In the genomic region with DNA sequence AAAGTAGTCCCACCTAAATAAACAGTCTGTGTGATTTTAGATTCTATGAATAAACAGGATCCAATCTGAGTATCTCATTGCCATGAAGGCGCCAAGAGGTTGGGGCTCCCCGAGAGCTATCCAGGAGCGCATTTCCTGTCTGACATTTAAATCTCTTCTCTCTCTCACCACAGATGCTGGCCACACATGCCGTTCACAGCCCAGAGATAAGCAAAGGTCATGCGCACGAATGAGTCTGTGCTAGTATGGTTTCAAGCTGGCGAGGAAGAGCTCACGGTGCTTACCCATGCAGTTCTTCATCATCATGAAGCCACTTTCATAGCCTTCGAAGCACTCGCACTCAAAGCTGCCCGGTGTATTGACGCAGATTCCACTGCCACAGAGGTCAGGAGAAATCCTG, we compare ENCODE assay signal across 28 cellular contexts.
"Had no signal": no experiment of that assay in that cellular context is flagged by ENCODE, and none has a peak within 500 bp of the region (broad histone marks: within the 10 kb centered on the region; RNA-seq: fewer than 3 reads in every experiment).

No MANE protein-coding gene starts in this region.

- H3K4me3 ChIP-seq: body of pancreas, breast epithelium, PC-9, SJCRH30, SK-N-MC had no signal

- H3K27ac Mint-ChIP-seq: activated CD4-positive, alpha-beta T cell treated with anti-CD3 and anti-CD28 coated beads, Interleukin-2, amount 10 ng/mL, durations not matched to agents 24 days and 14 days; activated CD8-positive, alpha-beta T cell treated with anti-CD3 and anti-CD28 coated beads for 36 hours; activated naive CD4-positive, alpha-beta T cell treated with anti-CD3 and anti-CD28 coated beads, Interleukin-2, amount 50 U/mL, for 24 hours; activated naive CD8-positive, alpha-beta T cell treated with anti-CD3 and anti-CD28 coated beads, Interleukin-2, amount 10 ng/mL, durations not matched to agents 7 days and 5 days; activated T-cell treated with anti-CD3 and anti-CD28 coated beads, Interleukin-2, amount 50 U/mL, for 72 hours; activated T-helper 17 cell treated with anti-CD3 and anti-CD28 coated beads, Interleukin-2, amount 50 U/mL, for 72 hours; T-helper 1 cell treated with Interleukin-12 subunit alpha and Interleukin-12 subunit beta and Interleukin-4 antibody, amounts not matched to agents 30 μg/mL and 1 μg/mL, for 36 hours; T-helper 2 cell treated with Interferon-gamma antibody and Interleukin-4, amounts not matched to agents 5 μg/mL and 100 μg/mL, for 36 hours had no signal

- DNase-seq: activated CD4-positive, alpha-beta T cell treated with anti-CD3 and anti-CD28 coated beads, Interleukin-2, amount 10 ng/mL, durations not matched to agents 24 days and 14 days; activated CD4-positive, alpha-beta T cell treated with anti-CD3 and anti-CD28 coated beads, Interleukin-2, amount 50 U/mL, for 4 hours; activated CD8-positive, alpha-beta T cell treated with anti-CD3 and anti-CD28 coated beads for 36 hours; activated effector memory CD4-positive, alpha-beta T cell treated with anti-CD3 and anti-CD28 coated beads, Interleukin-2, amount 50 U/mL, for 16 hours; activated naive CD4-positive, alpha-beta T cell; activated naive CD8-positive, alpha-beta T cell treated with anti-CD3 and anti-CD28 coated beads, Interleukin-2, amount 10 ng/mL, durations not matched to agents 7 days and 5 days; activated T-cell treated with anti-CD3 and anti-CD28 coated beads, Interleukin-2, amount 50 U/mL, for 1 hour; activated T-cell treated with anti-CD3 and anti-CD28 coated beads, Interleukin-2, amount 50 U/mL, for 72 hours; body of pancreas; Karpas-422; KBM-7; NCI-H1105; NCI-H1417 treated with DMSO at 0.1 percent for 48 hours; NCI-H187 treated with DMSO at 0.1 percent for 48 hours; NCI-H2081 treated with DMSO at 0.1 percent for 48 hours; NCI-H345; NCI-H526; NCI-H748 treated with DMSO at 0.1 percent for 48 hours; PC-9; SJCRH30 had no signal

- H3K4me1 ChIP-seq: body of pancreas, breast epithelium, SJCRH30 had no signal

- H3K9me3 Mint-ChIP-seq: activated CD4-positive, alpha-beta T cell treated with anti-CD3 and anti-CD28 coated beads, Interleukin-2, amount 10 ng/mL, durations not matched to agents 24 days and 14 days; activated CD8-positive, alpha-beta T cell treated with anti-CD3 and anti-CD28 coated beads for 36 hours; activated naive CD4-positive, alpha-beta T cell treated with anti-CD3 and anti-CD28 coated beads, Interleukin-2, amount 50 U/mL, for 24 hours; activated naive CD8-positive, alpha-beta T cell treated with anti-CD3 and anti-CD28 coated beads, Interleukin-2, amount 10 ng/mL, durations not matched to agents 7 days and 5 days; T-helper 1 cell treated with Interleukin-12 subunit alpha and Interleukin-12 subunit beta and Interleukin-4 antibody, amounts not matched to agents 30 μg/mL and 1 μg/mL, for 36 hours; T-helper 2 cell treated with Interferon-gamma antibody and Interleukin-4, amounts not matched to agents 5 μg/mL and 100 μg/mL, for 36 hours had no signal

- H3K27me3 Mint-ChIP-seq: activated CD4-positive, alpha-beta T cell treated with anti-CD3 and anti-CD28 coated beads, Interleukin-2, amount 10 ng/mL, durations not matched to agents 24 days and 14 days; activated CD8-positive, alpha-beta T cell treated with anti-CD3 and anti-CD28 coated beads for 36 hours; activated naive CD4-positive, alpha-beta T cell treated with anti-CD3 and anti-CD28 coated beads, Interleukin-2, amount 50 U/mL, for 24 hours; activated naive CD8-positive, alpha-beta T cell treated with anti-CD3 and anti-CD28 coated beads, Interleukin-2, amount 10 ng/mL, durations not matched to agents 7 days and 5 days; central memory CD8-positive, alpha-beta T cell had no signal

- H3K9me3 ChIP-seq: body of pancreas, breast epithelium, SJCRH30 had no signal

- H3K4me3 Mint-ChIP-seq: activated CD4-positive, alpha-beta T cell treated with anti-CD3 and anti-CD28 coated beads, Interleukin-2, amount 10 ng/mL, durations not matched to agents 24 days and 14 days; activated CD8-positive, alpha-beta T cell treated with anti-CD3 and anti-CD28 coated beads for 36 hours; activated naive CD4-positive, alpha-beta T cell treated with anti-CD3 and anti-CD28 coated beads, Interleukin-2, amount 50 U/mL, for 24 hours; activated naive CD8-positive, alpha-beta T cell treated with anti-CD3 and anti-CD28 coated beads, Interleukin-2, amount 10 ng/mL, durations not matched to agents 7 days and 5 days; activated T-cell treated with anti-CD3 and anti-CD28 coated beads, Interleukin-2, amount 50 U/mL, for 72 hours; activated T-helper 17 cell treated with anti-CD3 and anti-CD28 coated beads, Interleukin-2, amount 50 U/mL, for 72 hours; central memory CD8-positive, alpha-beta T cell; T-helper 1 cell treated with Interleukin-12 subunit alpha and Interleukin-12 subunit beta and Interleukin-4 antibody, amounts not matched to agents 30 μg/mL and 1 μg/mL, for 36 hours; T-helper 2 cell treated with Interferon-gamma antibody and Interleukin-4, amounts not matched to agents 5 μg/mL and 100 μg/mL, for 36 hours had no signal

- H3K4me1 Mint-ChIP-seq: activated CD4-positive, alpha-beta T cell treated with anti-CD3 and anti-CD28 coated beads, Interleukin-2, amount 10 ng/mL, durations not matched to agents 24 days and 14 days; activated naive CD4-positive, alpha-beta T cell treated with anti-CD3 and anti-CD28 coated beads, Interleukin-2, amount 50 U/mL, for 24 hours; activated naive CD8-positive, alpha-beta T cell treated with anti-CD3 and anti-CD28 coated beads, Interleukin-2, amount 10 ng/mL, durations not matched to agents 7 days and 5 days; activated T-helper 17 cell treated with anti-CD3 and anti-CD28 coated beads, Interleukin-2, amount 50 U/mL, for 72 hours; central memory CD8-positive, alpha-beta T cell had no signal

- H3K36me3 Mint-ChIP-seq: activated naive CD4-positive, alpha-beta T cell treated with anti-CD3 and anti-CD28 coated beads, Interleukin-2, amount 50 U/mL, for 24 hours; activated naive CD8-positive, alpha-beta T cell treated with anti-CD3 and anti-CD28 coated beads, Interleukin-2, amount 10 ng/mL, durations not matched to agents 7 days and 5 days had no signal

- H3K4me2 ChIP-seq: PC-9 had no signal

- H3K27ac ChIP-seq: body of pancreas, breast epithelium, PC-9, RWPE1, SJCRH30, SK-N-MC had no signal

- H3K27me3 ChIP-seq: body of pancreas, breast epithelium, SJCRH30 had no signal

- H3K36me3 ChIP-seq: breast epithelium had no signal

- ATAC-seq: activated CD8-positive, alpha-beta T cell treated with anti-CD3 and anti-CD28 coated beads for 36 hours; activated T-cell treated with anti-CD3 and anti-CD28 coated beads, Interleukin-2, amount 50 U/mL, for 72 hours; activated T-helper 17 cell treated with anti-CD3 and anti-CD28 coated beads, Interleukin-2, amount 50 U/mL, for 72 hours; body of pancreas had no signal

- H2AFZ ChIP-seq: PC-9 had no signal
